Comparison of ENCODE assay signal across 15 cellular contexts in the genomic region with DNA sequence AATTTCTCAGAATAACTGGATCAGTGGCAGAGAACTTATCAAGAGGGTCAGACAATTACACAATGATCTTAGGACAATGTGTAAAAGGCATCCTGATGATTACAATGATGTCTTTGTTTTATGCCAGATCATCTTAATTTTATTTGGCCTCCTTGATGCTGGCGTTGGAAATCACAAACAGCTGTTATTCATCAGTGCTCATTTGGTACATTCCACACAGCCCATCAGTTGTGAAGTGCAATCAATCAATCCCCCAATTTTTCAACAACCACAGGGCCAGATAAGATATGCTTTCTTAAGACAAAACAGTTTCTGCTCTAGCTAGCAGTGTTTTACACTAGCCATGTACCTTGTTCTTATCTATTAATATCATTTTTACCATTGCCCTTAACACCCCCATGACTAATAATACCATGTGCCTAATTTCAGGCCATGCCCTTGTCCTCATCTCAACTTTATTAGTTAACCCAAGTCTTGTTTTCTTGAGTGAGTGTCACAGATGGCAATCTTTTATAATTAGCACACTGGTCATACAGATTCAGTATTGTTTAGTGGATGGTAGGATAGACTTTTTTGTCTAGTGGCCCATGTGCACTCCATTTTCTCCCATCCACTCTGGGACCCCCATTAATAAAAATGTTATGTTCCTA. TPM values are rescaled to one million over a fixed set of nuclear protein-coding genes. Genes with fewer than 3 reads are reported as not detected.
"Had no signal": no experiment of that assay in that cellular context is flagged by ENCODE, and none has a peak within 500 bp of the region (broad histone marks: within the 10 kb centered on the region; RNA-seq: fewer than 3 reads in every experiment).

No MANE protein-coding gene starts in this region.

- H3K27ac ChIP-seq: body of pancreas, dorsolateral prefrontal cortex, lower lobe of right lung had no signal

- DNase-seq: activated CD4-positive, alpha-beta T cell treated with anti-CD3 and anti-CD28 coated beads for 36 hours; activated CD4-positive, alpha-beta T cell treated with anti-CD3 and anti-CD28 coated beads, Interleukin-2, amount 50 U/mL, for 48 hours; activated gamma-delta T cell treated with Interleukin-2 at 50 U/mL for 16 hours; activated T-cell treated with anti-CD3 and anti-CD28 coated beads for 4 hours; amniotic stem cell; body of pancreas; caudate nucleus; dorsolateral prefrontal cortex; lower lobe of right lung; stimulated activated CD4-positive, alpha-beta T cell treated with anti-CD3 and anti-CD28 coated beads, Interleukin-2, amount 100 ng/mL, for 24 hours; stimulated activated naive CD8-positive, alpha-beta T cell treated with anti-CD3 and anti-CD28 coated beads, Interleukin-15, Interleukin-2, amounts not matched to agents 100 U/mL and 50 U/mL, for 24 hours had no signal

- H3K36me3 ChIP-seq: lower lobe of right lung, tibial nerve had no signal

- H3K27me3 ChIP-seq: body of pancreas, tibial nerve had no signal

- ATAC-seq: activated CD4-positive, alpha-beta T cell treated with anti-CD3 and anti-CD28 coated beads for 36 hours; body of pancreas; lower lobe of right lung; natural killer cell treated with Interleukin-12 subunit alpha and Interleukin-12 subunit beta and Interleukin-15 and Interleukin-18, amount 100 ng/mL, for 72 hours; stimulated activated naive CD8-positive, alpha-beta T cell treated with anti-CD3 and anti-CD28 coated beads, Interleukin-15, Interleukin-2, amounts not matched to agents 100 U/mL and 50 U/mL, for 24 hours; WTC11 had no signal

- H3K4me3 ChIP-seq: body of pancreas, dorsolateral prefrontal cortex, lower lobe of right lung, tibial nerve had no signal

- H3K9me3 ChIP-seq: body of pancreas, lower lobe of right lung, tibial nerve had no signal

- H3K4me1 ChIP-seq: body of pancreas, lower lobe of right lung had no signal

RNA-seq across cellular contexts. Expression of a gene that starts 40.8 kb away (rescaled TPM):
- total RNA-seq: activated CD4-positive, alpha-beta T cell treated with anti-CD3 and anti-CD28 coated beads for 36 hours; activated T-helper 1 cell treated with anti-CD3 and anti-CD28 coated beads, Interleukin-12 subunit alpha, Interleukin-12 subunit beta, Interleukin-2, Interleukin-4 antibody, amounts not matched to agents 30 ng/mL and 10 ng/mL and 1 ng/mL, durations not matched to agents 14 hours and 24 hours and 36 hours; natural killer cell treated with Interleukin-12 subunit alpha and Interleukin-12 subunit beta and Interleukin-15 and Interleukin-18, amount 100 ng/mL, for 72 hours had no signal
